ENCODE assay signal across 8 cellular contexts in genomic region chr14:104768437-104769323, GRCh38. TPM values are rescaled to one million over a fixed set of nuclear protein-coding genes. Genes with fewer than 3 reads are reported as not detected.
A peak's percentile ranks its signal among the peaks of the same experiment; 100 is the strongest.
DNase-seq lines count a peak whose midpoint lies in the region; ATAC-seq and TF ChIP-seq lines count a peak whose summit lies in the region.

No MANE protein-coding gene starts in this region.

- peak; percentile 55 for ATAC-seq in GM19025 (IDR thresholded peaks at IDR 0.05; ENCODE audit: low read depth, unreplicated experiment)

- TF ChIP-seq CTCF in AG09319 (IDR thresholded peaks at IDR 0.05; ENCODE audit: low read depth, low read length) = peak; percentile 90
- peak in 2 of 3 experiments; percentile 91 to 97 for TF ChIP-seq CTCF in esophagus muscularis mucosa (IDR thresholded peaks at IDR 0.05)

- DNase-seq in AG09319 (ENCODE audit: extremely low read depth, low read depth) = peak; percentile 38
- DNase-seq in HUDEP-2 (lab: John Stamatoyannopoulos, UW; ENCODE audit: unreplicated experiment in 76 of 76) = peak in 72 of 76 experiments; percentile 5 to 90 (median 71)
- DNase-seq in OCI-M1 (lab: John Stamatoyannopoulos, UW) = peak; percentile 86
- peak; percentile 87 for DNase-seq in activated T-cell treated with anti-CD3 and anti-CD28 coated beads for 24 hours (ENCODE audit: low read depth)
- DNase-seq in esophagus muscularis mucosa (ENCODE audit: extremely low spot score) = peak; percentile 97
- peak; percentile 82 for DNase-seq in myocyte (ENCODE audit: low read depth)
- DNase-seq in stimulated activated CD8-positive, alpha-beta memory T cell treated with anti-CD3 and anti-CD28 coated beads, Interleukin-7, amount 100 ng/mL, for 4 hours (ENCODE audit: low read depth in 2 of 2) = peak; percentile 76 to 77

- WGBS in esophagus muscularis mucosa = 21% methylated on average over 4 of the region's 25 CpGs

- peaks cover 0 to 8% (median 3%) of the 10 kb centered on the region in 4 donors for H3K9me3 ChIP-seq in esophagus muscularis mucosa

- intact Hi-C loops in esophagus muscularis mucosa (cut with DNase I) = loop anchor here (1.0 kb wide), 1 partner anchor 58 kb away; no protein-coding TSS in a partner anchor

- H3K4me3 ChIP-seq in esophagus muscularis mucosa = no peak overlapping the region

- H3K27me3 ChIP-seq in esophagus muscularis mucosa = no peaks in the 10 kb centered on the region

- peaks cover 26 to 43% (median 41%) of the 10 kb centered on the region in 4 donors for H3K36me3 ChIP-seq in esophagus muscularis mucosa

- no peak for TF ChIP-seq EP300 in esophagus muscularis mucosa (IDR thresholded peaks at IDR 0.05)

- H3K4me1 ChIP-seq in esophagus muscularis mucosa = peaks cover 5 to 15% (median 11%) of the 10 kb centered on the region in 4 donors

- TF ChIP-seq POLR2A in esophagus muscularis mucosa (IDR thresholded peaks at IDR 0.05; ENCODE audit: low read depth) = no peak

- H3K27ac ChIP-seq in esophagus muscularis mucosa (replicated peaks in 1 of 4) = peak overlapping the region; percentile 45 to 56 (median 52)

RNA-seq across cellular contexts. Expression of gene SIVA1, which starts 15.7 kb away (rescaled TPM):
- total RNA-seq in esophagus muscularis mucosa (100 to 1,000 TPM; 207 to 324 (median 290) TPM), myocyte (173 and 212 TPM in 2 replicates)
- 73.7 TPM for polyA plus RNA-seq in myocyte (2012)

RNA-seq across cellular contexts. Expression of gene AKT1, which starts 26.9 kb away (rescaled TPM):
- total RNA-seq in esophagus muscularis mucosa (100 to 1,000 TPM; 162 to 267 (median 187) TPM), myocyte (128 and 136 TPM in 2 replicates)
- 160 TPM for polyA plus RNA-seq in myocyte (2012)

RNA-seq across cellular contexts. Expression of gene ZBTB42, which starts 32.2 kb away (rescaled TPM):
- 1 to 10 TPM; 2.5 to 6.4 (median 4.9) TPM for total RNA-seq in esophagus muscularis mucosa
- 7.6 TPM in 2 replicates for total RNA-seq in myocyte
- polyA plus RNA-seq in myocyte (2012) = 2.5 TPM

RNA-seq across cellular contexts. Expression of gene ADSS1, which starts 44.7 kb away (rescaled TPM):
- total RNA-seq in esophagus muscularis mucosa (1 to 10 TPM; 4.3 to 7.9 (median 5.7) TPM), myocyte (11.2 and 20.2 TPM in 2 replicates)
- 11.3 TPM for polyA plus RNA-seq in myocyte (2012)

Comparison
In these comparisons a context has a peak if more than half of its experiments do, and no peak if none do; other contexts are left out.
1. DNase-seq: peak in every context shown above with its lines; median percentile 97 in esophagus muscularis mucosa; 87 in activated T-cell treated with anti-CD3 and anti-CD28 coated beads for 24 hours; 86 in OCI-M1; 82 in myocyte; 76 in stimulated activated CD8-positive, alpha-beta memory T cell treated with anti-CD3 and anti-CD28 coated beads, Interleukin-7, amount 100 ng/mL, for 4 hours; 71 in HUDEP-2; 38 in AG09319.